ENCODE assay signal across 13 cellular contexts in genomic region chr9:11338130-11338529, GRCh38.
DNase-seq lines count a peak whose midpoint lies in the region; ATAC-seq lines count a peak whose summit lies in the region.
"Had no signal": no experiment of that assay in that cellular context is flagged by ENCODE, and none has a peak within 500 bp of the region (broad histone marks: within the 10 kb centered on the region; RNA-seq: fewer than 3 reads in every experiment).

No MANE protein-coding gene starts in this region.

- DNase-seq in astrocyte of the hippocampus (ENCODE audit: low read depth, low spot score) (peak; percentile 54), NCI-H187 treated with DMSO at 0.1 percent for 48 hours (lab: John Stamatoyannopoulos, UW) (no peak)
- DNase-seq in stimulated activated naive CD8-positive, alpha-beta T cell treated with anti-CD3 and anti-CD28 coated beads, Interleukin-15, Interleukin-2, amounts not matched to agents 100 U/mL and 50 U/mL, for 24 hours = no peak
- DNase-seq: activated CD4-positive, CD25-positive, alpha-beta regulatory T cell; amniotic stem cell; foreskin keratinocyte; HFFc6; NCI-H2081 had no signal

- ATAC-seq in GM18870 (IDR thresholded peaks at IDR 0.05; ENCODE audit: unreplicated experiment) (peak; percentile 89), GM21786 (IDR thresholded peaks at IDR 0.05; ENCODE audit: unreplicated experiment) (peak; percentile 92), HG03354 (IDR thresholded peaks at IDR 0.05; ENCODE audit: poor library complexity, severe bottlenecking, unreplicated experiment) (peak; percentile 85), GM19023 (IDR thresholded peaks at IDR 0.05; ENCODE audit: unreplicated experiment) (no peak), HG03045 (IDR thresholded peaks at IDR 0.05; ENCODE audit: unreplicated experiment) (no peak)
- ATAC-seq in stimulated activated naive CD8-positive, alpha-beta T cell treated with anti-CD3 and anti-CD28 coated beads, Interleukin-15, Interleukin-2, amounts not matched to agents 100 U/mL and 50 U/mL, for 24 hours = no peak
- ATAC-seq: foreskin keratinocyte had no signal

Comparison
In these comparisons a context has a peak if more than half of its experiments do, and no peak if none do; other contexts are left out.
1. ATAC-seq: peak in GM18870 (single experiment), GM21786 (single experiment) and HG03354 (single experiment); none in GM19023 (single experiment), stimulated activated naive CD8-positive, alpha-beta T cell treated with anti-CD3 and anti-CD28 coated beads, Interleukin-15, Interleukin-2, amounts not matched to agents 100 U/mL and 50 U/mL, for 24 hours (single experiment) and HG03045 (single experiment).